1 cellular context compared by ENCODE assay signal in genomic region chr10:48652344-48652743, GRCh38.
TF ChIP-seq lines count a peak whose summit lies in the region.

No MANE protein-coding gene starts in this region.

TF ChIP-seq in GM12878, 131 proteins besides CTCF, POLR2A, EP300 and RAD21 (continued from another document):
- TF ChIP-seq SKIL (IDR thresholded peaks at IDR 0.05; ENCODE audit: low read depth, poor library complexity, severe bottlenecking), result no peak
- TF ChIP-seq BMI1 (IDR thresholded peaks at IDR 0.05; ENCODE audit: borderline replicate concordance), result no peak
- TF ChIP-seq POLR2AphosphoS5 (IDR thresholded peaks at IDR 0.05; ENCODE audit: low read length), result no peak
- TF ChIP-seq ZBTB11 (CRISPR knock-in tag; IDR thresholded peaks at IDR 0.05), result no peak
- TF ChIP-seq ZNF217 (IDR thresholded peaks at IDR 0.05), result peak; percentile 58; the same call in 1 of the 2 replicates
- TF ChIP-seq IKZF2 (IDR thresholded peaks at IDR 0.05), result peak; percentile 71 to 75; a peak in 3 of 4 replicates
- no peak; the same call in 1 of the 2 replicates for TF ChIP-seq USF2 (IDR thresholded peaks at IDR 0.05; ENCODE audit: borderline replicate concordance, low read depth, low read length)
- no peak for TF ChIP-seq SUPT20H (IDR thresholded peaks at IDR 0.05; ENCODE audit: borderline replicate concordance, control insufficient read depth, low read depth, low read length)
- no peak for TF ChIP-seq EED (IDR thresholded peaks at IDR 0.05; ENCODE audit: low read depth)
- TF ChIP-seq BCL11A (IDR thresholded peaks at IDR 0.05; ENCODE audit: low read depth, low read length), result 0 out of 2 replicates have a peak, but pooled peaks have one; percentile 8
- TF ChIP-seq BHLHE40 (IDR thresholded peaks at IDR 0.05; ENCODE audit: borderline replicate concordance in 1 of 2, low read depth in 2 of 2, low read length in 1 of 2), result peak in 1 of 2 experiments; percentile 49; a peak in 1 of 4 replicates
- TF ChIP-seq PKNOX1 (IDR thresholded peaks at IDR 0.05), result no peak
- no peak for TF ChIP-seq BCL3 (IDR thresholded peaks at IDR 0.05; ENCODE audit: borderline replicate concordance, insufficient read depth, low read depth, low read length, poor library complexity, severe bottlenecking)
- TF ChIP-seq STAT3 (IDR thresholded peaks at IDR 0.05; ENCODE audit: low read depth, low read length), result no peak
- no peak for TF ChIP-seq STAT1 (conservative IDR thresholded peaks at IDR 0.05)
- TF ChIP-seq RELB (IDR thresholded peaks at IDR 0.05; ENCODE audit: low read depth), result peak; percentile 63; the same call in 1 of the 2 replicates
